In the genomic region with DNA sequence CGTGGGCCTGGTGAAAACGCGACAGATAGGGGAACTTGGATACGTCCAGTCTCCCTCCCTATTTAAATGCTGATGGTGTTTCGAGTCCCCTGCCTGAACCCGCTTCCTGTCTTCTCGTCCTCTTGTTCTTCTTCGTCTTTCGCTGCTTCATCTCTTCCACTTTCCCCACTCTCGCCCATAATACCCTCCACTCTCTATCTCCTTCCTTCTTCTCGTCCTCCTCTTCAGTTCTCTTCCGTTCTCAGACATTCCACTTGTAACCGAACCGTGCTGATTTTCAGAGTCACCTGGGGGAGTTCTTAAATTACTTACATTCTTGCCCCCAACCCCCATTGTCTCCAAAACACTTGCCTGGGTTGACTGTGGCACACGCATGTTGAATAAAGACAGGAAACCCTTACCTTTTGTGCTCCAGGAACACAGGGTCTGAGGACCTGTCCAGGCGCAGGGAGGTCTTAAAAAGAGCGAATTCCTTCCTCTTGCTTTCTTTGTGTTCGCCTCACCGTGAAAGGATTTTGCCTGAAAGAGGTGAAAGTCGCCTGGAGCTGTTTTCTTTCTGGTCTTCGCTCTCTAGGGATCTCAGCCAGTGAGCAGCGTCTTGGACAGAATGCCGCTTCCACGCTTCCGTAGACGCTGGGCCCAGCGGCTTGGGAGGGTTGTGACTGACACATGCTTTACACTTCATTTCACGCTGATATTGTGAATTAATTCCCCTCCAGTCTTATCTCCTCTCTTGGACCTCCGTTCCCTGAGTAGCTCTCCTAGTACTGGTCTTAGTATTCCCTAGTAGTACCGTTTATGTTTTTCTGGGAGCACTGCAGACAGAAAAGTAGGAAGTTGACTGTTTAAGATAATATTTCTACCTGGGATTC, we compare ENCODE assay signal across 11 cellular contexts.
DNase-seq lines count a peak whose midpoint lies in the region; ATAC-seq and TF ChIP-seq lines count a peak whose summit lies in the region.
"Had no signal": no experiment of that assay in that cellular context is flagged by ENCODE, and none has a peak within 500 bp of the region (broad histone marks: within the 10 kb centered on the region; RNA-seq: fewer than 3 reads in every experiment).

No MANE protein-coding gene starts in this region.

- no peak overlapping the region for H2AFZ ChIP-seq in Karpas-422 (ENCODE audit: low read length)

- H3K27me3 ChIP-seq in right cardiac atrium (ENCODE audit: control insufficient read depth, insufficient read depth) (no peaks in the 10 kb centered on the region), Karpas-422 (ENCODE audit: low read length) (no peaks in the 10 kb centered on the region)

- peaks cover 15% of the 10 kb centered on the region for H3K4me1 Mint-ChIP-seq in activated T-helper 1 cell treated with anti-CD3 and anti-CD28 coated beads, Interleukin-12 subunit alpha, Interleukin-12 subunit beta, Interleukin-2, Interleukin-4 antibody, amounts not matched to agents 30 ng/mL and 10 ng/mL and 1 ng/mL, durations not matched to agents 14 hours and 24 hours and 36 hours (ENCODE audit: low read depth)
- H3K4me1 Mint-ChIP-seq in CD14-positive monocyte, result peaks cover 6% of the 10 kb centered on the region

- peaks cover 30% of the 10 kb centered on the region for H3K9me3 Mint-ChIP-seq in activated T-helper 1 cell treated with anti-CD3 and anti-CD28 coated beads, Interleukin-12 subunit alpha, Interleukin-12 subunit beta, Interleukin-2, Interleukin-4 antibody, amounts not matched to agents 30 ng/mL and 10 ng/mL and 1 ng/mL, durations not matched to agents 14 hours and 24 hours and 36 hours
- peaks cover 22 to 51% (median 46%) of the 10 kb centered on the region in 7 donors for H3K9me3 Mint-ChIP-seq in CD14-positive monocyte

- no peak overlapping the region for H3K9ac ChIP-seq in Karpas-422 (ENCODE audit: low read length)

- intact Hi-C loops in right cardiac atrium (cut with DNase I), result no loop called here
- intact Hi-C loops in Right ventricle myocardium superior (cut with DNase I), result no loop called here
- intact Hi-C loops in activated T-helper 1 cell treated with anti-CD3 and anti-CD28 coated beads, Interleukin-12 subunit alpha, Interleukin-12 subunit beta, Interleukin-2, Interleukin-4 antibody, amounts not matched to agents 30 ng/mL and 10 ng/mL and 1 ng/mL, durations not matched to agents 14 hours and 24 hours and 36 hours (cut with micrococcal nuclease), result loop anchor here (2.0 kb wide), 1 partner anchor 19 kb away; no protein-coding TSS in a partner anchor
- intact Hi-C loops in CD14-positive monocyte (cut with micrococcal nuclease), result no loop called here

- no peaks in the 10 kb centered on the region for H3K36me3 Mint-ChIP-seq in activated T-helper 1 cell treated with anti-CD3 and anti-CD28 coated beads, Interleukin-12 subunit alpha, Interleukin-12 subunit beta, Interleukin-2, Interleukin-4 antibody, amounts not matched to agents 30 ng/mL and 10 ng/mL and 1 ng/mL, durations not matched to agents 14 hours and 24 hours and 36 hours (ENCODE audit: low read depth)
- peaks cover 0 to 3% of the 10 kb centered on the region in 2 donors for H3K36me3 Mint-ChIP-seq in CD14-positive monocyte

- no peaks in the 10 kb centered on the region for H4K20me1 ChIP-seq in Karpas-422 (ENCODE audit: insufficient read depth, low read depth, low read length)

- H3K27ac ChIP-seq in right cardiac atrium (ENCODE audit: low read length) (no peak overlapping the region), urinary bladder (ENCODE audit: low read depth) (peak overlapping the region; percentile 41), Karpas-422 (ENCODE audit: low read length) (no peak overlapping the region)

- 2% methylated on average over 30 of the region's 30 CpGs for WGBS in right cardiac atrium
- 8% methylated on average over 30 of the region's 30 CpGs for WGBS in urinary bladder

- ATAC-seq in right cardiac atrium (no peak), Right ventricle myocardium superior (ENCODE audit: poor library complexity) (no peak), HG03439 (IDR thresholded peaks at IDR 0.05; ENCODE audit: unreplicated experiment) (no peak)

- H3K4me3 Mint-ChIP-seq in activated T-helper 1 cell treated with anti-CD3 and anti-CD28 coated beads, Interleukin-12 subunit alpha, Interleukin-12 subunit beta, Interleukin-2, Interleukin-4 antibody, amounts not matched to agents 30 ng/mL and 10 ng/mL and 1 ng/mL, durations not matched to agents 14 hours and 24 hours and 36 hours, result peak overlapping the region; percentile 82
- H3K4me3 Mint-ChIP-seq in CD14-positive monocyte, result peak overlapping the region in 1 of 2 donors; percentile 52

- peaks cover 4% of the 10 kb centered on the region for H3K9me3 ChIP-seq in right cardiac atrium (ENCODE audit: control insufficient read depth, low read length)
- no peaks in the 10 kb centered on the region for H3K9me3 ChIP-seq in iPS-18c (ENCODE audit: control insufficient read depth, insufficient read depth, low read length)
- no peaks in the 10 kb centered on the region for H3K9me3 ChIP-seq in Karpas-422 (ENCODE audit: low read length)

- peak overlapping the region; percentile 1 for H3K4me3 ChIP-seq in right cardiac atrium (ENCODE audit: low read length)
- H3K4me3 ChIP-seq in iPS-18c (ENCODE audit: insufficient read depth, low read depth, low read length), result peak overlapping the region; percentile 88
- peak overlapping the region; percentile 28 for H3K4me3 ChIP-seq in urinary bladder (ENCODE audit: low read depth, low read length)
- no peak overlapping the region for H3K4me3 ChIP-seq in Karpas-422 (ENCODE audit: low read length)

- no peak for TF ChIP-seq CTCF in CD14-positive monocyte (IDR thresholded peaks at IDR 0.05)

- no peak overlapping the region for H3K4me2 ChIP-seq in Karpas-422 (ENCODE audit: low read depth, low read length, poor library complexity, severe bottlenecking)

- peaks cover 29% of the 10 kb centered on the region for H3K27me3 Mint-ChIP-seq in activated T-helper 1 cell treated with anti-CD3 and anti-CD28 coated beads, Interleukin-12 subunit alpha, Interleukin-12 subunit beta, Interleukin-2, Interleukin-4 antibody, amounts not matched to agents 30 ng/mL and 10 ng/mL and 1 ng/mL, durations not matched to agents 14 hours and 24 hours and 36 hours (ENCODE audit: insufficient read depth)
- peaks cover 33 to 45% (median 41%) of the 10 kb centered on the region in 3 donors for H3K27me3 Mint-ChIP-seq in CD14-positive monocyte (ENCODE audit: low read depth in 3 of 3)

- H3K4me1 ChIP-seq in right cardiac atrium (ENCODE audit: control insufficient read depth, insufficient read depth, low read length) (no peaks in the 10 kb centered on the region), urinary bladder (ENCODE audit: insufficient read depth) (no peaks in the 10 kb centered on the region), Karpas-422 (ENCODE audit: low read length) (no peaks in the 10 kb centered on the region)

- H3K36me3 ChIP-seq in urinary bladder (ENCODE audit: insufficient read depth) (no peaks in the 10 kb centered on the region), Karpas-422 (ENCODE audit: insufficient read depth, low read length) (no peaks in the 10 kb centered on the region)

- H3K79me2 ChIP-seq in Karpas-422 (ENCODE audit: low read length), result no peaks in the 10 kb centered on the region

- DNase-seq in right cardiac atrium, result no peak
- no peak for DNase-seq in Right ventricle myocardium superior
- no peak for DNase-seq in activated T-helper 1 cell treated with anti-CD3 and anti-CD28 coated beads, Interleukin-12 subunit alpha, Interleukin-12 subunit beta, Interleukin-2, Interleukin-4 antibody, amounts not matched to agents 30 ng/mL and 10 ng/mL and 1 ng/mL, durations not matched to agents 14 hours and 24 hours and 36 hours (ENCODE audit: low spot score)
- no peak for DNase-seq in Karpas-422
- no peak for DNase-seq in CD14-positive monocyte (ENCODE audit: low spot score)
- DNase-seq: cerebellar nuclear complex, GF-D8, midbrain had no signal

- H3K9me2 ChIP-seq in Karpas-422 (replicated peaks; ENCODE audit: insufficient read depth, low read length), result no peaks in the 10 kb centered on the region

- peak overlapping the region; percentile 11 for H3K27ac Mint-ChIP-seq in activated T-helper 1 cell treated with anti-CD3 and anti-CD28 coated beads, Interleukin-12 subunit alpha, Interleukin-12 subunit beta, Interleukin-2, Interleukin-4 antibody, amounts not matched to agents 30 ng/mL and 10 ng/mL and 1 ng/mL, durations not matched to agents 14 hours and 24 hours and 36 hours
- H3K27ac Mint-ChIP-seq in CD14-positive monocyte, result peak overlapping the region in 1 of 7 donors; percentile 12
